Comparison of ENCODE assay signal across 20 cellular contexts in the genomic region with DNA sequence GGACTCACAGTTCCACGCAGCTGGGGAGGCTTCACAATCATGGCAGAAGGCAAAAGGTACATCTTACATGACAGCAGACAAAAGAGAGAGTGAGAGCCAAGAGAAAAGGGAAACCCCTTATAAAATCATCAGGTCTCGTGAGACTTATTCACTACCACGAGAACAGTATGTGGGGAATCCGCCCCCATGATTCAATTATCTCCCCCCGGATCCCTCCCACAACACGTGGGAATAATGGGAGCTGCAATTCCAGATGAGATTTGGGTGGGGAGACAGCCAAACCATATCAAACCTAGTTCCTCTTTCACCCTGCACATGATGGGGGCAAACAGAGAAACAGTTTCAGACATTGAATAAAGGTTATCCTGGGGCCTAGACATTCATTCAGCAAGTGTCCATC. TPM values are rescaled to one million over a fixed set of nuclear protein-coding genes. Genes with fewer than 3 reads are reported as not detected.
A peak's percentile ranks its signal among the peaks of the same experiment; 100 is the strongest.
DNase-seq lines count a peak whose midpoint lies in the region; ATAC-seq and TF ChIP-seq lines count a peak whose summit lies in the region.
"Had no signal": no experiment of that assay in that cellular context is flagged by ENCODE, and none has a peak within 500 bp of the region (broad histone marks: within the 10 kb centered on the region; RNA-seq: fewer than 3 reads in every experiment).

No MANE protein-coding gene starts in this region.

- no peak overlapping the region for H4K8ac ChIP-seq in H9 (replicated peaks; ENCODE audit: insufficient read length, low read depth, low read length)
- H4K8ac ChIP-seq in mesenchymal stem cell (ENCODE audit: low read length) = no peak overlapping the region

- H3K27ac ChIP-seq in H9 (ENCODE audit: insufficient read length, low read depth, low read length) (no peak overlapping the region), mesenchymal stem cell (ENCODE audit: low read length, poor library complexity, severe bottlenecking) (no peak overlapping the region)
- H3K27ac ChIP-seq: BLaER1, C4-2B had no signal

- peaks cover 2% of the 10 kb centered on the region for H3K27me3 Mint-ChIP-seq in H9 (ENCODE audit: low read depth)
- H3K27me3 Mint-ChIP-seq: CD4-positive, alpha-beta T cell had no signal

- no peak overlapping the region for H2BK15ac ChIP-seq in H9 (ENCODE audit: low read depth, low read length)
- H2BK15ac ChIP-seq in mesenchymal stem cell (ENCODE audit: low read depth, poor library complexity, severe bottlenecking) = no peak overlapping the region

- no peaks in the 10 kb centered on the region for H3K23me2 ChIP-seq in H9 (ENCODE audit: insufficient read length, low read depth, low read length, poor library complexity, severe bottlenecking)

- H2BK12ac ChIP-seq in H9 (ENCODE audit: insufficient read length, low read depth, low read length) (no peak overlapping the region), mesenchymal stem cell (ENCODE audit: low read length in 2 of 2) (no peak overlapping the region)

- H2BK5ac ChIP-seq in H9 (ENCODE audit: insufficient read length, low read length) = no peak overlapping the region
- no peak overlapping the region for H2BK5ac ChIP-seq in mesenchymal stem cell (ENCODE audit: low read depth, low read length, poor library complexity, severe bottlenecking)

- H3K4me3 Mint-ChIP-seq in H9 = no peak overlapping the region
- H3K4me3 Mint-ChIP-seq: CD4-positive, alpha-beta T cell; CD8-positive, alpha-beta T cell had no signal

- peak overlapping the region in 2 of 3 experiments; percentile 14 to 22; a peak in 2 of 7 replicates for H3K27ac Mint-ChIP-seq in H9
- H3K27ac Mint-ChIP-seq: CD4-positive, alpha-beta T cell; CD8-positive, alpha-beta T cell had no signal

- no CpG with 5 or more reads among the region's 6 CpGs for WGBS in H9 (ENCODE audit: extremely low coverage, insufficient read length, low lambda C conversion rate)
- 70% methylated on average over 1 of the region's 6 CpGs for WGBS in mesenchymal stem cell

- H3K4me1 ChIP-seq in H9 (ENCODE audit: insufficient read depth, low read length) (peaks cover 6% of the 10 kb centered on the region; the same call in 1 of the 2 replicates), mesenchymal stem cell (ENCODE audit: control insufficient read depth, insufficient read depth, low read depth, low read length) (peaks cover 8% of the 10 kb centered on the region)
- H3K4me1 ChIP-seq: BE2C, Caco-2 had no signal

- TF ChIP-seq CTCF in H9 (conservative IDR thresholded peaks at IDR 0.05) = no peak

- H4K5ac ChIP-seq in H9 (ENCODE audit: insufficient read length, low read depth, low read length) = no peak overlapping the region

- H3K79me1 ChIP-seq in H9 (ENCODE audit: insufficient read depth, low read depth, low read length, poor library complexity, severe bottlenecking) (no peaks in the 10 kb centered on the region), mesenchymal stem cell (replicated peaks; ENCODE audit: low read length, poor library complexity, severe bottlenecking) (no peaks in the 10 kb centered on the region)

- H3K4me2 ChIP-seq in H9 (ENCODE audit: insufficient read depth, insufficient read length, low read length) (peak overlapping the region; percentile 6), mesenchymal stem cell (ENCODE audit: low read length, poor library complexity, severe bottlenecking) (no peak overlapping the region)
- H3K4me2 ChIP-seq: BLaER1 had no signal

- DNase-seq in H9 (no peak), OCI-M1 (lab: John Stamatoyannopoulos, UW) (peak; percentile 1), mesenchymal stem cell (no peak), GOT3 (lab: John Stamatoyannopoulos, UW) (no peak), dermis blood vessel endothelial cell (no peak), T-helper 1 cell (no peak)
- DNase-seq: 8988T; ACHN; BE2C; Caco-2; Calu3; CD4-positive, alpha-beta T cell; CD8-positive, alpha-beta T cell; DMS79 treated with DMSO at 0.1 percent for 48 hours; GF-D8 had no signal

- H3T11ph ChIP-seq in H9 (ENCODE audit: low read length) = no peak overlapping the region

- H3K9ac ChIP-seq in H9 (ENCODE audit: extremely low read depth, insufficient read length, low read length) (no peak overlapping the region), mesenchymal stem cell (ENCODE audit: low read length) (no peak overlapping the region)
- H3K9ac ChIP-seq: BLaER1 had no signal

- H3K79me2 ChIP-seq in H9 (ENCODE audit: insufficient read depth, low read length) = no peaks in the 10 kb centered on the region

- H3K14ac ChIP-seq in H9 (ENCODE audit: insufficient read depth, low read length) = no peak overlapping the region
- H3K14ac ChIP-seq in mesenchymal stem cell (ENCODE audit: low read length in 2 of 2) = no peak overlapping the region

- H2BK120ac ChIP-seq in H9 (ENCODE audit: low read depth, low read length, poor library complexity, severe bottlenecking) (no peak overlapping the region), mesenchymal stem cell (ENCODE audit: low read depth, low read length) (no peak overlapping the region)

- no peak for ATAC-seq in GM18873 (IDR thresholded peaks at IDR 0.05; ENCODE audit: low FRiP score, unreplicated experiment)
- ATAC-seq: CD8-positive, alpha-beta T cell had no signal

- no peak overlapping the region for H2AK5ac ChIP-seq in H9 (ENCODE audit: insufficient read length, low read length)
- peak overlapping the region; percentile 50 for H2AK5ac ChIP-seq in mesenchymal stem cell (ENCODE audit: low read length, severe bottlenecking)

- H4K91ac ChIP-seq in H9 (ENCODE audit: insufficient read length, low read depth, low read length) (no peak overlapping the region), mesenchymal stem cell (ENCODE audit: low read length) (no peak overlapping the region)

- H3K27me3 ChIP-seq in H9 (ENCODE audit: insufficient read depth, low read length) (no peaks in the 10 kb centered on the region), mesenchymal stem cell (ENCODE audit: control insufficient read depth in 1 of 2, insufficient read depth in 1 of 2, low read length in 2 of 2) (peaks cover 0 to 15% of the 10 kb centered on the region in 2 experiments)
- H3K27me3 ChIP-seq: BE2C, BLaER1 had no signal

- no peak overlapping the region for H3K4me3 ChIP-seq in mesenchymal stem cell (ENCODE audit: insufficient read depth in 1 of 2, low read depth in 1 of 2, low read length in 2 of 2)
- H3K4me3 ChIP-seq: BLaER1 had no signal

- H2BK20ac ChIP-seq in H9 (ENCODE audit: low read depth, low read length, poor library complexity, severe bottlenecking) = no peak overlapping the region

- H3K4ac ChIP-seq in H9 (ENCODE audit: low read depth, low read length) = no peak overlapping the region
- H3K4ac ChIP-seq in mesenchymal stem cell (ENCODE audit: low read depth in 1 of 2, low read length in 2 of 2) = no peak overlapping the region

- no peak overlapping the region for H3K56ac ChIP-seq in H9 (ENCODE audit: insufficient read length, low read depth, low read length)

- H4K20me1 ChIP-seq in H9 (ENCODE audit: control insufficient read depth, insufficient read depth, insufficient read length) = no peaks in the 10 kb centered on the region
- H4K20me1 ChIP-seq: BLaER1 had no signal

- peaks cover 23 to 33% of the 10 kb centered on the region in 2 experiments for H3K4me1 Mint-ChIP-seq in H9

- no peak overlapping the region for H2AFZ ChIP-seq in H9 (ENCODE audit: low read length)
- no peak overlapping the region for H2AFZ ChIP-seq in mesenchymal stem cell (ENCODE audit: low read depth, low read length)

- H3K36me3 ChIP-seq in mesenchymal stem cell (ENCODE audit: control insufficient read depth in 1 of 2, insufficient read depth in 2 of 2, low read depth in 1 of 2, low read length in 2 of 2) = no peaks in the 10 kb centered on the region
- H3K36me3 ChIP-seq: BE2C, BLaER1 had no signal

- peaks cover 0 to 15% (median 3%) of the 10 kb centered on the region in 3 experiments; a peak in 5 of 7 replicates for H3K36me3 Mint-ChIP-seq in H9 (ENCODE audit: insufficient read depth in 1 of 3, low read depth in 3 of 3)
- H3K36me3 Mint-ChIP-seq: CD8-positive, alpha-beta T cell had no signal

- H3K18ac ChIP-seq in H9 (ENCODE audit: insufficient read length, low read depth, low read length) = no peak overlapping the region
- H3K18ac ChIP-seq in mesenchymal stem cell (ENCODE audit: low read depth in 1 of 2, low read length in 2 of 2) = no peak overlapping the region

- no peaks in the 10 kb centered on the region for H3K9me3 ChIP-seq in H9 (ENCODE audit: control insufficient read depth, low read depth, low read length)
- H3K9me3 ChIP-seq in mesenchymal stem cell (ENCODE audit: control insufficient read depth, low read length) = peaks cover 11% of the 10 kb centered on the region
- H3K9me3 ChIP-seq: BE2C had no signal

- H3K23ac ChIP-seq in H9 (ENCODE audit: insufficient read length, low read depth, low read length) (no peak overlapping the region), mesenchymal stem cell (ENCODE audit: low read length in 2 of 2) (no peak overlapping the region)

- H3K9me3 Mint-ChIP-seq in H9 = peaks cover 10 to 13% of the 10 kb centered on the region in 2 experiments

RNA-seq across cellular contexts. Expression of a gene that starts 32.2 kb away (rescaled TPM):
- total RNA-seq in H9 (2021) (not detected in 2 replicates), dermis blood vessel endothelial cell (not detected in 2 replicates)
- not detected for polyA plus RNA-seq in mesenchymal stem cell (2013, experiment 1 of 2)
- polyA plus RNA-seq in mesenchymal stem cell (2013, experiment 2 of 2) = not detected
- total RNA-seq: A673; Caco-2; Calu3; CD4-positive, alpha-beta T cell; CD8-positive, alpha-beta T cell had no signal
- polyA plus RNA-seq: AG04450 had no signal
